1 cellular context compared by ENCODE assay signal in genomic region chr9:110828148-110828730, GRCh38.
TF ChIP-seq lines count a peak whose summit lies in the region.

No MANE protein-coding gene starts in this region.

TF ChIP-seq in GM23338, 12 proteins besides CTCF, POLR2A, EP300 and RAD21 (continued from another document):
- TF ChIP-seq ZNF462 (CRISPR knock-in tag; IDR thresholded peaks at IDR 0.05), result no peak
